9 cellular contexts compared by ENCODE assay signal in genomic region chr10:80382989-80383388, GRCh38. TPM values are rescaled to one million over a fixed set of nuclear protein-coding genes. Genes with fewer than 3 reads are reported as not detected.
DNase-seq lines count a peak whose midpoint lies in the region; ATAC-seq and TF ChIP-seq lines count a peak whose summit lies in the region.
"Had no signal": no experiment of that assay in that cellular context is flagged by ENCODE, and none has a peak within 500 bp of the region (broad histone marks: within the 10 kb centered on the region; RNA-seq: fewer than 3 reads in every experiment).

No MANE protein-coding gene starts in this region.

- peak overlapping the region in 1 of 2 donors; percentile 1 for H3K4me3 Mint-ChIP-seq in CD14-positive monocyte
- peak overlapping the region in 1 of 3 donors; percentile 7 for H3K4me3 Mint-ChIP-seq in T-cell
- H3K4me3 Mint-ChIP-seq: T-helper 1 cell treated with Interleukin-12 subunit alpha and Interleukin-12 subunit beta and Interleukin-4 antibody, amounts not matched to agents 30 μg/mL and 1 μg/mL, for 36 hours had no signal

- H3K4me3 ChIP-seq in left lung (no peak overlapping the region), thoracic aorta (no peak overlapping the region)

- no peak overlapping the region for H3K27ac ChIP-seq in left lung
- H3K27ac ChIP-seq in thoracic aorta, result no peak overlapping the region

- H3K36me3 Mint-ChIP-seq in CD14-positive monocyte, result no peaks in the 10 kb centered on the region
- H3K36me3 Mint-ChIP-seq in T-cell, result no peaks in the 10 kb centered on the region

- no peaks in the 10 kb centered on the region for H3K9me3 ChIP-seq in left lung
- H3K9me3 ChIP-seq in thoracic aorta, result no peaks in the 10 kb centered on the region

- peaks cover 2 to 4% (median 3%) of the 10 kb centered on the region in 3 donors for H3K27me3 Mint-ChIP-seq in CD14-positive monocyte (ENCODE audit: low read depth in 3 of 3)
- peaks cover 0 to 3% of the 10 kb centered on the region in 2 donors for H3K27me3 Mint-ChIP-seq in T-cell

- no peaks in the 10 kb centered on the region for H3K4me1 ChIP-seq in left lung
- peaks cover 21 to 27% of the 10 kb centered on the region in 2 donors for H3K4me1 ChIP-seq in thoracic aorta (ENCODE audit: control insufficient read depth in 1 of 2, low read depth in 2 of 2)

- in situ Hi-C loops in T47D (cut with HindIII; ENCODE audit: low pct_unique_long_range_greater_than_20kb, low sequenced_read_pairs), result no loop called here

- peak; percentile 68 for TF ChIP-seq CTCF in CD14-positive monocyte (IDR thresholded peaks at IDR 0.05)
- TF ChIP-seq CTCF in left lung (IDR thresholded peaks at IDR 0.05), result peak; percentile 42 to 48
- TF ChIP-seq CTCF in thoracic aorta (IDR thresholded peaks at IDR 0.05), result peak; percentile 53

- intact Hi-C loops in CD14-positive monocyte (cut with micrococcal nuclease), result loop anchor here in 1 of 2 donors (2.0 kb wide), 2 partner anchors 62 to 122 kb away; no protein-coding TSS in a partner anchor
- intact Hi-C loops in left lung (cut with DNase I), result no loop called here

- H3K4me1 Mint-ChIP-seq in CD14-positive monocyte, result peaks cover 20% of the 10 kb centered on the region
- H3K4me1 Mint-ChIP-seq in T-cell, result peaks cover 16 to 19% (median 18%) of the 10 kb centered on the region in 3 donors

- no peak for DNase-seq in CD14-positive monocyte (ENCODE audit: low spot score)
- DNase-seq in HT-29 (ENCODE audit: low spot score), result peak; percentile 50
- DNase-seq in T-cell, result peak; percentile 20 to 71 (median 49)
- DNase-seq in T47D (ENCODE audit: low read depth in 1 of 2, low spot score in 1 of 2), result peak; percentile 44 to 70
- no peak for DNase-seq in left lung
- no peak for DNase-seq in thoracic aorta (ENCODE audit: low spot score)

- POLR2A ChIA-PET in T-cell (lab: Charles Lee), result no interaction called here

- CTCF ChIA-PET in T-cell (lab: Charles Lee), result interaction anchor here (0.6 to 2.5 kb wide), 7 partner anchors 25 to 541 kb away, joined by 3 to 21 read pairs (median 5); partner anchors contain the start of gene PRXL2A (in 1 of the 2)

- H3K9me3 Mint-ChIP-seq in CD14-positive monocyte (no peaks in the 10 kb centered on the region), T-cell (no peaks in the 10 kb centered on the region)
- H3K9me3 Mint-ChIP-seq: T-helper 1 cell treated with Interleukin-12 subunit alpha and Interleukin-12 subunit beta and Interleukin-4 antibody, amounts not matched to agents 30 μg/mL and 1 μg/mL, for 36 hours had no signal

- no peaks in the 10 kb centered on the region for H3K36me3 ChIP-seq in left lung
- no peaks in the 10 kb centered on the region for H3K36me3 ChIP-seq in thoracic aorta

- H3K27ac Mint-ChIP-seq in CD14-positive monocyte, result peak overlapping the region in 1 of 7 donors; percentile 50
- peak overlapping the region; percentile 72 to 82 for H3K27ac Mint-ChIP-seq in T-cell
- H3K27ac Mint-ChIP-seq: T-helper 1 cell treated with Interleukin-12 subunit alpha and Interleukin-12 subunit beta and Interleukin-4 antibody, amounts not matched to agents 30 μg/mL and 1 μg/mL, for 36 hours had no signal

- ATAC-seq in GM18511 (IDR thresholded peaks at IDR 0.05; ENCODE audit: unreplicated experiment) (peak; percentile 74), T-cell (replicated peaks in 1 of 4) (peak in 3 of 4 experiments; percentile 51 to 58 (median 55)), left lung (peak; percentile 52), thoracic aorta (ENCODE audit: insufficient number of reproducible peaks, low FRiP score, low read depth) (no peak), GM21528 (IDR thresholded peaks at IDR 0.05; ENCODE audit: low FRiP score, unreplicated experiment) (no peak)

- H3K27me3 ChIP-seq in left lung (no peaks in the 10 kb centered on the region), thoracic aorta (replicated peaks; ENCODE audit: insufficient read depth) (no peaks in the 10 kb centered on the region)

RNA-seq across cellular contexts. Expression of gene PRXL2A, which starts 25.4 kb away (rescaled TPM):
- 1 to 10 TPM; 3.4 to 4.1 TPM for polyA plus RNA-seq in CD14-positive monocyte
- 8.6 and 9.3 TPM in 2 replicates for total RNA-seq in HT-29 (2014; rRNA removed; shearing (Covaris generic))
- total RNA-seq in T-cell, result 1 to 10 TPM; 2.9 to 6.3 (median 5.2) TPM
- total RNA-seq in left lung, result 10 to 100 TPM; 46.2 to 50.1 TPM
- total RNA-seq in thoracic aorta, result 10 to 100 TPM; 23.5 to 24.1 TPM

RNA-seq across cellular contexts. Expression of gene DYDC2, which starts 26.4 kb away (rescaled TPM):
- polyA plus RNA-seq in CD14-positive monocyte, result not detected
- total RNA-seq in HT-29 (2014; rRNA removed; shearing (Covaris generic)), result not detected in 2 replicates
- total RNA-seq in T-cell, result not detected
- 1 to 10 TPM in 1 of 2 donors, not detected in 1; 3.0 TPM for total RNA-seq in left lung
- not detected for total RNA-seq in thoracic aorta

RNA-seq across cellular contexts. Expression of gene DYDC1, which starts 26.4 kb away (rescaled TPM):
- not detected for polyA plus RNA-seq in CD14-positive monocyte
- not detected in 2 replicates for total RNA-seq in HT-29 (2014; rRNA removed; shearing (Covaris generic))
- total RNA-seq in T-cell (not detected), left lung (under 1 TPM in 1 of 2 donors, not detected in 1; 0.50 TPM), thoracic aorta (not detected)

Comparison
In these comparisons a context has a peak if more than half of its experiments do, and no peak if none do; other contexts are left out.
1. DNase-seq: peak in HT-29 (single experiment), T-cell (34 of 34) and T47D (2 of 2); none in CD14-positive monocyte (single experiment), left lung (0 of 2) and thoracic aorta (single experiment).
2. ATAC-seq: peak in GM18511 (single experiment), T-cell (3 of 4) and left lung (single experiment); none in thoracic aorta (single experiment) and GM21528 (single experiment).
3. Peak in every context shown above with its lines, with median percentiles within 50 percentile points of each other: CTCF ChIP-seq.